In the genomic region with DNA sequence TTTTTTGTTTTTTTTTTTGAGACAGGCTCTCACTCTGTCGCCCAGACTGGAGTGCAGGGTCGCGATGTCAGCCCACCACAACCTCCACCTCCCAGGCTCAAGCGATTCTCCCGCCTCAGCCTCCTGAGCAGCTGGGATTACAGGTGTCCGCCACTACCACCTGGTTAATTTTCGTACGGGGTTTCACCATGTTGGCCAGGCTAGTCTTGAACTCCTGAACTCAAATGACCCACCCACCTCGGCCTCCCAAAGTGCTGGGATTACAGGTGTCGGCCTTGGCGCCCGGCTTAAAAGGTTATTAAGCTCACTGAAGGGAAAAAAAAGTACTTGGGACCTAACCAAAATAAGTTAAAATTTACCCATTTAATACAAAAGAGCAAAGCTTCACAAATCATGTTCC, we compare ENCODE assay signal across 10 cellular contexts. TPM values are rescaled to one million over a fixed set of nuclear protein-coding genes. Genes with fewer than 3 reads are reported as not detected.
DNase-seq lines count a peak whose midpoint lies in the region; ATAC-seq and TF ChIP-seq lines count a peak whose summit lies in the region.
"Had no signal": no experiment of that assay in that cellular context is flagged by ENCODE, and none has a peak within 500 bp of the region (broad histone marks: within the 10 kb centered on the region; RNA-seq: fewer than 3 reads in every experiment).

No MANE protein-coding gene starts in this region.

- ATAC-seq in activated T-cell treated with anti-CD3 and anti-CD28 coated beads, Interleukin-2, amount 50 U/mL, for 4 hours: no peak
- ATAC-seq in T-helper 17 cell (no peak), GM19035 (IDR thresholded peaks at IDR 0.05; ENCODE audit: unreplicated experiment) (no peak)

- TF ChIP-seq CTCF in fibroblast of the aortic adventitia (IDR thresholded peaks at IDR 0.05; ENCODE audit: insufficient read depth, low read length) (no peak), vagina (IDR thresholded peaks at IDR 0.05) (no peak)

- peak overlapping the region; percentile 74 for H3K4me3 ChIP-seq in fibroblast of the aortic adventitia (ENCODE audit: low read depth, low read length)
- H3K4me3 ChIP-seq in vagina: no peak overlapping the region

- H3K27me3 ChIP-seq in vagina: no peaks in the 10 kb centered on the region

- H3K4me1 ChIP-seq in vagina: peaks cover 28% of the 10 kb centered on the region

- TF ChIP-seq POLR2A in vagina (IDR thresholded peaks at IDR 0.05): no peak

- H3K27ac Mint-ChIP-seq in T-helper 17 cell: peak overlapping the region; percentile 9

- intact Hi-C loops in vagina (cut with DNase I): no loop called here

- DNase-seq in activated T-cell treated with anti-CD3 and anti-CD28 coated beads, Interleukin-2, amount 50 U/mL, for 4 hours: no peak
- no peak for DNase-seq in activated T-cell treated with anti-CD3 and anti-CD28 coated beads, Interleukin-2, amount 50 U/mL, for 1 hour
- DNase-seq in T-helper 17 cell: no peak
- no peak for DNase-seq in fibroblast of the aortic adventitia (ENCODE audit: low read depth)
- no peak for DNase-seq in substantia nigra (lab: John Stamatoyannopoulos, UW)
- DNase-seq in vagina (ENCODE audit: extremely low spot score in 2 of 2): no peak
- no peak for DNase-seq in NCI-H524 (lab: John Stamatoyannopoulos, UW)
- DNase-seq: activated CD8-positive, alpha-beta memory T cell treated with anti-CD3 and anti-CD28 coated beads, Interleukin-2, amount 50 U/mL, for 48 hours; NCI-H1436 had no signal

- no peaks in the 10 kb centered on the region for H3K27me3 Mint-ChIP-seq in activated T-cell treated with anti-CD3 and anti-CD28 coated beads, Interleukin-2, amount 50 U/mL, for 4 hours (ENCODE audit: low read depth)
- H3K27me3 Mint-ChIP-seq in T-helper 17 cell: no peaks in the 10 kb centered on the region

- H3K27ac ChIP-seq in substantia nigra (ENCODE audit: low read depth, low read length, poor library complexity, severe bottlenecking): peak overlapping the region; percentile 59
- H3K27ac ChIP-seq in vagina: no peak overlapping the region

- H3K9me3 ChIP-seq in T-helper 17 cell (ENCODE audit: control insufficient read depth, low read length, poor library complexity, severe bottlenecking) (no peaks in the 10 kb centered on the region), vagina (no peaks in the 10 kb centered on the region)

- no peaks in the 10 kb centered on the region for H3K9me3 Mint-ChIP-seq in activated T-cell treated with anti-CD3 and anti-CD28 coated beads, Interleukin-2, amount 50 U/mL, for 4 hours

- peaks cover 15% of the 10 kb centered on the region for H3K4me1 Mint-ChIP-seq in activated T-cell treated with anti-CD3 and anti-CD28 coated beads, Interleukin-2, amount 50 U/mL, for 4 hours (ENCODE audit: low read depth)
- peaks cover 10% of the 10 kb centered on the region for H3K4me1 Mint-ChIP-seq in T-helper 17 cell

- no peaks in the 10 kb centered on the region for H3K36me3 ChIP-seq in vagina

- peak overlapping the region; percentile 67 for H3K4me3 Mint-ChIP-seq in activated T-cell treated with anti-CD3 and anti-CD28 coated beads, Interleukin-2, amount 50 U/mL, for 4 hours
- H3K4me3 Mint-ChIP-seq in T-helper 17 cell: peak overlapping the region; percentile 79

- H3K36me3 Mint-ChIP-seq in activated T-cell treated with anti-CD3 and anti-CD28 coated beads, Interleukin-2, amount 50 U/mL, for 4 hours (ENCODE audit: insufficient read depth): peaks cover 9% of the 10 kb centered on the region
- H3K36me3 Mint-ChIP-seq in T-helper 17 cell (ENCODE audit: low read depth): peaks cover 3% of the 10 kb centered on the region

RNA-seq across cellular contexts. Expression of a gene that starts 1.9 kb away (rescaled TPM):
- total RNA-seq in activated T-cell treated with anti-CD3 and anti-CD28 coated beads, Interleukin-2, amount 50 U/mL, for 4 hours: 1 to 10 TPM; 4.4 to 4.9 (median 4.5) TPM
- total RNA-seq in T-helper 17 cell: 1 to 10 TPM; 4.4 to 5.0 TPM
- 23.7 and 27.9 TPM in 2 replicates for total RNA-seq in fibroblast of the aortic adventitia (ENCODE audit: low replicate concordance)
- total RNA-seq in vagina: 11.5 TPM

RNA-seq across cellular contexts. Expression of a gene that starts 42.9 kb away (rescaled TPM):
- under 1 TPM; 0.10 to 0.33 (median 0.21) TPM for total RNA-seq in activated T-cell treated with anti-CD3 and anti-CD28 coated beads, Interleukin-2, amount 50 U/mL, for 4 hours
- total RNA-seq in T-helper 17 cell (not detected), fibroblast of the aortic adventitia (ENCODE audit: low replicate concordance) (0.36 and 0.98 TPM in 2 replicates), vagina (1.2 TPM)

RNA-seq across cellular contexts. Expression of a gene that starts 55.1 kb away (rescaled TPM):
- 10 to 100 TPM; 45.8 to 57.9 (median 53.9) TPM for total RNA-seq in activated T-cell treated with anti-CD3 and anti-CD28 coated beads, Interleukin-2, amount 50 U/mL, for 4 hours
- 10 to 100 TPM; 39.4 to 41.3 TPM for total RNA-seq in T-helper 17 cell
- total RNA-seq in fibroblast of the aortic adventitia (ENCODE audit: low replicate concordance): 31.0 and 46.4 TPM in 2 replicates
- total RNA-seq in vagina: 43.7 TPM
